ENCODE assay signal across 11 cellular contexts in the genomic region with DNA sequence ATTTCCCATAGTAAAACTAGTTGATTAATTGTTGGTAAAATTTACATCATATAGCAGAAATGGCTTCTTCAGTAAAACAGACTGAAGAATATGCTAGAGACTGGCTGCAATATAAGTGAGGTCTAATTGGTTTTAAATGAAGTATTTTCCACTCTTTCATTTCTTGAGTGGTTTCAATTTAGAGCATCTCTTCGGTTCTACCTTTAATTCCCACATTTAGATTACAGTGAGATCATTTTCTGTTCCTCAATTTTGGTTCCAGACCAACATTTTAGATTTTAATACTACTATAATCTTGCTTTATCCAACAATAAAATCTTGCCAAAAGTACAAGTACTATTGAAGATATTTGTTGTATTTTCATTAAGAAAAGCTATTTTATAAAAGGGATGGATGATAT. TPM values are rescaled to one million over a fixed set of nuclear protein-coding genes. Genes with fewer than 3 reads are reported as not detected.
DNase-seq lines count a peak whose midpoint lies in the region; ATAC-seq, FAIRE-seq and TF ChIP-seq lines count a peak whose summit lies in the region.
"Had no signal": no experiment of that assay in that cellular context is flagged by ENCODE, and none has a peak within 500 bp of the region (broad histone marks: within the 10 kb centered on the region; RNA-seq: fewer than 3 reads in every experiment).

No MANE protein-coding gene starts in this region.

- H3K9me3 ChIP-seq in Panc1 (ENCODE audit: control insufficient read depth, insufficient read depth, low read depth, low read length) = no peaks in the 10 kb centered on the region
- H3K9me3 ChIP-seq in endothelial cell of umbilical vein (replicated peaks; ENCODE audit: control insufficient read depth, insufficient read depth, low read length) = no peaks in the 10 kb centered on the region
- no peaks in the 10 kb centered on the region for H3K9me3 ChIP-seq in skeletal muscle tissue (ENCODE audit: control insufficient read depth in 3 of 3, low read length in 3 of 3)
- no peaks in the 10 kb centered on the region for H3K9me3 ChIP-seq in vagina
- no peaks in the 10 kb centered on the region for H3K9me3 ChIP-seq in heart right ventricle

- peak overlapping the region; percentile 99 for H3K27ac Mint-ChIP-seq in activated CD4-positive, alpha-beta T cell treated with anti-CD3 and anti-CD28 coated beads, Interleukin-2, amount 10 ng/mL, durations not matched to agents 7 days and 5 days

- H3K9ac ChIP-seq in endothelial cell of umbilical vein (replicated peaks; ENCODE audit: extremely low read depth, insufficient read depth, low read length) (no peak overlapping the region), skeletal muscle tissue (ENCODE audit: low read depth in 1 of 3, low read length in 3 of 3) (no peak overlapping the region)

- TF ChIP-seq CTCF in Panc1 (IDR thresholded peaks at IDR 0.05) (no peak), endothelial cell of umbilical vein (IDR thresholded peaks at IDR 0.05; ENCODE audit: extremely low read depth in 1 of 2, insufficient read depth in 1 of 2, low read depth in 1 of 2, low read length in 2 of 2) (no peak), vagina (IDR thresholded peaks at IDR 0.05) (no peak), heart right ventricle (IDR thresholded peaks at IDR 0.05) (no peak)

- H3K36me3 Mint-ChIP-seq in activated CD4-positive, alpha-beta T cell treated with anti-CD3 and anti-CD28 coated beads, Interleukin-2, amount 10 ng/mL, durations not matched to agents 7 days and 5 days (ENCODE audit: low read depth) = peaks cover 2% of the 10 kb centered on the region

- H3K36me3 ChIP-seq in Panc1 (ENCODE audit: control insufficient read depth, insufficient read depth, low read length) = 0 out of 2 replicates have a peak, but pooled peaks cover 3% of the 10 kb centered on the region
- H3K36me3 ChIP-seq in endothelial cell of umbilical vein (ENCODE audit: control insufficient read depth in 2 of 2, extremely low read depth in 1 of 2, insufficient read depth in 2 of 2, low read length in 2 of 2) = no peaks in the 10 kb centered on the region
- H3K36me3 ChIP-seq in skeletal muscle tissue (ENCODE audit: control insufficient read depth in 3 of 3, insufficient read depth in 3 of 3, low read length in 3 of 3) = peaks cover 0 to 2% (median 0%) of the 10 kb centered on the region in 3 donors
- no peaks in the 10 kb centered on the region for H3K36me3 ChIP-seq in vagina
- H3K36me3 ChIP-seq in heart right ventricle = peaks cover 0 to 30% (median 0%) of the 10 kb centered on the region in 9 donors

- H3K27ac ChIP-seq in Panc1 (ENCODE audit: low read length) = peak overlapping the region; percentile 86
- no peak overlapping the region for H3K27ac ChIP-seq in endothelial cell of umbilical vein (ENCODE audit: insufficient read depth, low read depth, low read length)
- peak overlapping the region; percentile 95 for H3K27ac ChIP-seq in skeletal muscle tissue (ENCODE audit: low read depth, low read length)
- no peak overlapping the region for H3K27ac ChIP-seq in vagina
- H3K27ac ChIP-seq in heart right ventricle = peak overlapping the region in 2 of 10 donors; percentile 98 to 99

- H3K4me3 ChIP-seq in Panc1 (ENCODE audit: low read depth in 2 of 2, low read length in 2 of 2) = no peak overlapping the region; a peak in 1 of 4 replicates
- no peak overlapping the region for H3K4me3 ChIP-seq in endothelial cell of umbilical vein (replicated peaks in 1 of 3; ENCODE audit: insufficient read depth in 1 of 3, low read depth in 1 of 3, low read length in 3 of 3)
- no peak overlapping the region for H3K4me3 ChIP-seq in skeletal muscle tissue (ENCODE audit: low read length in 3 of 3)
- H3K4me3 ChIP-seq in vagina = no peak overlapping the region
- H3K4me3 ChIP-seq in heart right ventricle = no peak overlapping the region

- H3K4me2 ChIP-seq in endothelial cell of umbilical vein (ENCODE audit: insufficient read depth, low read length) = peak overlapping the region; percentile 89

- peaks cover 33% of the 10 kb centered on the region for H3K79me2 ChIP-seq in endothelial cell of umbilical vein (ENCODE audit: control insufficient read depth, insufficient read depth, low read length)

- intact Hi-C loops in Panc1 (cut with micrococcal nuclease; ENCODE audit: unreplicated experiment) = no loop called here
- intact Hi-C loops in endothelial cell of umbilical vein (cut with micrococcal nuclease) = no loop called here
- intact Hi-C loops in vagina (cut with DNase I) = no loop called here
- intact Hi-C loops in heart right ventricle (cut with DNase I) = loop anchor here in 6 of 10 donors (5.0 kb wide), 2 partner anchors 38 to 43 kb away; partner anchors contain the start of gene FYTTD1 (in 1 of the 6)

- H3K4me3 Mint-ChIP-seq in activated CD4-positive, alpha-beta T cell treated with anti-CD3 and anti-CD28 coated beads, Interleukin-2, amount 10 ng/mL, durations not matched to agents 7 days and 5 days = peak overlapping the region; percentile 91

- H3K9me3 Mint-ChIP-seq in activated CD4-positive, alpha-beta T cell treated with anti-CD3 and anti-CD28 coated beads, Interleukin-2, amount 10 ng/mL, durations not matched to agents 7 days and 5 days = no peaks in the 10 kb centered on the region

- H3K9me1 ChIP-seq in endothelial cell of umbilical vein (replicated peaks; ENCODE audit: control insufficient read depth, extremely low read depth, insufficient read depth, low read length) = no peaks in the 10 kb centered on the region

- 79 to 90% methylated on average over 1 of the region's 1 CpG for WGBS in heart right ventricle, 2 donors

- CTCF ChIA-PET in activated CD4-positive, alpha-beta T cell treated with anti-CD3 and anti-CD28 coated beads, Interleukin-2, amount 10 ng/mL, durations not matched to agents 7 days and 5 days (lab: Charles Lee) = interaction anchor here (0.5 kb wide), 1 partner anchor 20 kb away, joined by 3 read pairs; no protein-coding TSS in a partner anchor
- CTCF ChIA-PET in Panc1 (lab: Charles Lee) (interaction anchor here (0.6 kb wide), 1 partner anchor 43 kb away, joined by 3 read pairs; no protein-coding TSS in a partner anchor), endothelial cell of umbilical vein (lab: Charles Lee) (no interaction called here)

- no peaks in the 10 kb centered on the region for H3K27me3 Mint-ChIP-seq in activated CD4-positive, alpha-beta T cell treated with anti-CD3 and anti-CD28 coated beads, Interleukin-2, amount 10 ng/mL, durations not matched to agents 7 days and 5 days

- H2AFZ ChIP-seq in endothelial cell of umbilical vein (ENCODE audit: low read depth, low read length) = no peak overlapping the region

- H3K4me1 ChIP-seq in Panc1 (ENCODE audit: control insufficient read depth, insufficient read depth, low read length) (peaks cover 13% of the 10 kb centered on the region; the same call in 1 of the 2 replicates), endothelial cell of umbilical vein (ENCODE audit: control insufficient read depth, extremely low read depth, insufficient read depth, low read length) (peaks cover 14% of the 10 kb centered on the region), skeletal muscle tissue (ENCODE audit: control insufficient read depth in 3 of 3, insufficient read depth in 3 of 3, low read length in 3 of 3) (peaks cover 0 to 11% (median 4%) of the 10 kb centered on the region in 3 donors), vagina (peaks cover 31% of the 10 kb centered on the region), heart right ventricle (peaks cover 3 to 32% (median 27%) of the 10 kb centered on the region in 9 donors)

- H4K20me1 ChIP-seq in endothelial cell of umbilical vein (replicated peaks; ENCODE audit: control insufficient read depth, extremely low read depth, insufficient read depth, low read length) = no peaks in the 10 kb centered on the region

- H3K27me3 ChIP-seq in Panc1 (ENCODE audit: control insufficient read depth, insufficient read depth, low read length) = no peaks in the 10 kb centered on the region
- H3K27me3 ChIP-seq in endothelial cell of umbilical vein (ENCODE audit: control insufficient read depth in 2 of 2, insufficient read depth in 2 of 2, low read length in 2 of 2) = no peaks in the 10 kb centered on the region
- no peaks in the 10 kb centered on the region for H3K27me3 ChIP-seq in skeletal muscle tissue (ENCODE audit: control insufficient read depth in 3 of 3, insufficient read depth in 3 of 3, low read length in 3 of 3)
- H3K27me3 ChIP-seq in vagina = no peaks in the 10 kb centered on the region
- no peaks in the 10 kb centered on the region for H3K27me3 ChIP-seq in heart right ventricle

- TF ChIP-seq POLR2A in endothelial cell of umbilical vein (IDR thresholded peaks at IDR 0.05; ENCODE audit: low read depth, low read length) (no peak), vagina (IDR thresholded peaks at IDR 0.05) (no peak)

- dilution Hi-C loops in endothelial cell of umbilical vein (cut with MboI; ENCODE audit: extremely low pct_ligation_motif_present, low sequenced_read_pairs) = no loop called here

- POLR2A ChIA-PET in activated CD4-positive, alpha-beta T cell treated with anti-CD3 and anti-CD28 coated beads, Interleukin-2, amount 10 ng/mL, durations not matched to agents 7 days and 5 days (lab: Charles Lee) = no interaction called here
- POLR2A ChIA-PET in Panc1 (lab: Charles Lee) = no interaction called here
- POLR2A ChIA-PET in endothelial cell of umbilical vein (lab: Charles Lee) = no interaction called here

- no peak for DNase-seq in activated CD4-positive, alpha-beta T cell treated with anti-CD3 and anti-CD28 coated beads, Interleukin-2, amount 10 ng/mL, durations not matched to agents 7 days and 5 days
- no peak for DNase-seq in activated CD4-positive, alpha-beta T cell treated with anti-CD3 and anti-CD28 coated beads, Interleukin-2, amount 50 U/mL, for 4 hours
- DNase-seq in Panc1 (ENCODE audit: low read depth, low spot score) (no peak), endothelial cell of umbilical vein (ENCODE audit: low read depth, low spot score) (no peak), vagina (ENCODE audit: extremely low spot score in 2 of 2) (no peak), heart right ventricle (no peak)
- no peak for DNase-seq in stimulated activated CD4-positive, alpha-beta T cell treated with anti-CD3 and anti-CD28 coated beads, Interleukin-1b, Interleukin-23, amount 100 ng/mL, for 48 hours
- DNase-seq: ACHN; central memory CD4-positive, alpha-beta T cell; left ventricle myocardium superior had no signal

- FAIRE-seq in endothelial cell of umbilical vein (lab: Jason Lieb, UNC) = no peak

- no TSS peak for BruUV-seq in Panc1 (replicated peaks; lab: Mats Ljungman, UMichigan)
- no TSS peak for BruUV-seq in endothelial cell of umbilical vein (replicated peaks; lab: Mats Ljungman, UMichigan)

- in situ Hi-C loops in Panc1 (cut with HindIII; ENCODE audit: low pct_unique_long_range_greater_than_20kb, low sequenced_read_pairs) = no loop called here

- no peak for ATAC-seq in Panc1
- no peak for ATAC-seq in heart right ventricle

- peaks cover 31% of the 10 kb centered on the region for H3K4me1 Mint-ChIP-seq in activated CD4-positive, alpha-beta T cell treated with anti-CD3 and anti-CD28 coated beads, Interleukin-2, amount 10 ng/mL, durations not matched to agents 7 days and 5 days

RNA-seq across cellular contexts. Expression of gene LRCH3, which starts 1.0 kb away (rescaled TPM):
- total RNA-seq in activated CD4-positive, alpha-beta T cell treated with anti-CD3 and anti-CD28 coated beads, Interleukin-2, amount 10 ng/mL, durations not matched to agents 7 days and 5 days = 10 to 100 TPM; 54.0 to 58.0 TPM
- total RNA-seq in Panc1 (2021; ENCODE audit: unreplicated experiment) (75.8 TPM), endothelial cell of umbilical vein (60.3 and 71.2 TPM in 2 replicates), skeletal muscle tissue (48.0 TPM), vagina (99.0 TPM), heart right ventricle (10 to 100 TPM; 21.5 to 33.2 (median 28.0) TPM)
- 26.9 TPM for polyA plus RNA-seq in Panc1 (2012; ENCODE audit: insufficient read length)
- polyA plus RNA-seq in endothelial cell of umbilical vein (43.9 and 52.5 TPM in 2 replicates), heart right ventricle (10 to 100 TPM in 1 of 2 donors, 1 to 10 TPM in 1; 7.1 to 12.1 TPM)
- 49.2 and 56.8 TPM in 2 replicates for polyA plus RNA-seq in endothelial cell of umbilical vein (2011; cell fraction: cytosol; rRNA removed)
- polyA plus RNA-seq in endothelial cell of umbilical vein (2011; cell fraction: nucleus; rRNA removed) = 91.5 and 125 TPM in 2 replicates
- polyA plus RNA-seq in endothelial cell of umbilical vein (2012) = 22.3 and 37.0 TPM in 2 replicates
- 104 and 112 TPM in 2 replicates for polyA minus RNA-seq in endothelial cell of umbilical vein
- polyA minus RNA-seq in endothelial cell of umbilical vein (2011; cell fraction: cytosol; rRNA and poly(A)+ RNA removed) = 30.7 TPM
- polyA minus RNA-seq in endothelial cell of umbilical vein (2011; cell fraction: nucleus; rRNA and poly(A)+ RNA removed) = 93.0 and 163 TPM in 2 replicates

RNA-seq across cellular contexts. Expression of gene FYTTD1, which starts 40.4 kb away (rescaled TPM):
- total RNA-seq in activated CD4-positive, alpha-beta T cell treated with anti-CD3 and anti-CD28 coated beads, Interleukin-2, amount 10 ng/mL, durations not matched to agents 7 days and 5 days = 10 to 100 TPM; 35.7 to 38.8 TPM
- total RNA-seq in Panc1 (2021; ENCODE audit: unreplicated experiment) (77.8 TPM), endothelial cell of umbilical vein (52.3 and 59.3 TPM in 2 replicates), skeletal muscle tissue (22.4 TPM), vagina (44.0 TPM), heart right ventricle (100 to 1,000 TPM in 1 of 10 donors, 10 to 100 TPM in 9; 63.5 to 111 (median 82.4) TPM)
- polyA plus RNA-seq in Panc1 (2012; ENCODE audit: insufficient read length) = 49.7 TPM
- polyA plus RNA-seq in endothelial cell of umbilical vein (6.8 and 8.9 TPM in 2 replicates), heart right ventricle (10 to 100 TPM; 16.5 to 17.9 TPM)
- polyA plus RNA-seq in endothelial cell of umbilical vein (2011; cell fraction: cytosol; rRNA removed) = 13.6 and 17.8 TPM in 2 replicates
- polyA plus RNA-seq in endothelial cell of umbilical vein (2011; cell fraction: nucleus; rRNA removed) = 10.7 and 13.9 TPM in 2 replicates
- polyA plus RNA-seq in endothelial cell of umbilical vein (2012) = 49.6 and 51.6 TPM in 2 replicates
- 16.4 and 20.9 TPM in 2 replicates for polyA minus RNA-seq in endothelial cell of umbilical vein
- polyA minus RNA-seq in endothelial cell of umbilical vein (2011; cell fraction: cytosol; rRNA and poly(A)+ RNA removed) = 25.2 TPM
- polyA minus RNA-seq in endothelial cell of umbilical vein (2011; cell fraction: nucleus; rRNA and poly(A)+ RNA removed) = 7.8 and 8.0 TPM in 2 replicates

RNA-seq across cellular contexts. Expression of gene RUBCN, which starts 53.3 kb away (rescaled TPM):
- total RNA-seq in activated CD4-positive, alpha-beta T cell treated with anti-CD3 and anti-CD28 coated beads, Interleukin-2, amount 10 ng/mL, durations not matched to agents 7 days and 5 days = 10 to 100 TPM; 43.3 to 44.5 TPM
- 37.9 TPM for total RNA-seq in Panc1 (2021; ENCODE audit: unreplicated experiment)
- polyA plus RNA-seq in Panc1 (2012; ENCODE audit: insufficient read length) = 19.8 TPM
- total RNA-seq in endothelial cell of umbilical vein = 22.9 and 25.8 TPM in 2 replicates
- 15.0 and 18.5 TPM in 2 replicates for polyA plus RNA-seq in endothelial cell of umbilical vein
- polyA plus RNA-seq in endothelial cell of umbilical vein (2011; cell fraction: cytosol; rRNA removed) = 11.5 and 13.3 TPM in 2 replicates
- 36.6 and 41.5 TPM in 2 replicates for polyA plus RNA-seq in endothelial cell of umbilical vein (2011; cell fraction: nucleus; rRNA removed)
- 8.2 and 10.7 TPM in 2 replicates for polyA plus RNA-seq in endothelial cell of umbilical vein (2012)
- 25.8 and 26.2 TPM in 2 replicates for polyA minus RNA-seq in endothelial cell of umbilical vein
- 18.1 TPM for polyA minus RNA-seq in endothelial cell of umbilical vein (2011; cell fraction: cytosol; rRNA and poly(A)+ RNA removed)
- polyA minus RNA-seq in endothelial cell of umbilical vein (2011; cell fraction: nucleus; rRNA and poly(A)+ RNA removed) = 23.3 and 28.1 TPM in 2 replicates
- 3.7 TPM for total RNA-seq in skeletal muscle tissue
- total RNA-seq in vagina = 48.6 TPM
- 10 to 100 TPM; 23.6 to 51.4 (median 35.7) TPM for total RNA-seq in heart right ventricle
- 10 to 100 TPM in 1 of 2 donors, 1 to 10 TPM in 1; 9.7 to 16.5 TPM for polyA plus RNA-seq in heart right ventricle

Comparison
In these comparisons a context has a peak if more than half of its experiments do, and no peak if none do; other contexts are left out.
1. H3K27ac ChIP-seq: peak in Panc1 (single experiment) and skeletal muscle tissue (single experiment); none in endothelial cell of umbilical vein (single experiment) and vagina (single experiment).
2. intact Hi-C loops: an anchor here in heart right ventricle (5.0 kb wide); none called in Panc1, endothelial cell of umbilical vein and vagina.